Comparison of ENCODE assay signal across 8 cellular contexts in genomic region chr7:42911482-42912447, GRCh38. TPM values are rescaled to one million over a fixed set of nuclear protein-coding genes. Genes with fewer than 3 reads are reported as not detected.
DNase-seq lines count a peak whose midpoint lies in the region; ATAC-seq and TF ChIP-seq lines count a peak whose summit lies in the region.

TSS of gene C7orf25 (minus strand) at chr7:42912070. CDS start at chr7:42910900, 1,170 bp downstream.

- H3K27ac ChIP-seq in right cardiac atrium (ENCODE audit: low read length) (peak within 1 kb of the TSS; percentile 24), uterus (peak within 1 kb of the TSS; percentile 84 to 88)

- TF ChIP-seq CTCF in uterus (IDR thresholded peaks at IDR 0.05), result peak in 1 of 4 experiments; percentile 11

- DNase-seq in NCI-H1694 treated with DMSO at 0.1 percent for 48 hours (lab: John Stamatoyannopoulos, UW) (peak; percentile 95), T-helper 17 cell (peak; percentile 95), anterior cingulate cortex (lab: John Stamatoyannopoulos, UW) (peak; percentile 82 to 99 (median 96)), right cardiac atrium (peak; percentile 96 to 98 (median 98)), putamen (ENCODE audit: low spot score) (peak; percentile 96), uterus (peak; percentile 95 to 96)

- TF ChIP-seq POLR2A in uterus (IDR thresholded peaks at IDR 0.05), result peak in 1 of 2 donors; percentile 63

- H3K4me3 Mint-ChIP-seq in T-helper 17 cell, result peak within 1 kb of the TSS; percentile 92

- H3K36me3 Mint-ChIP-seq in T-helper 17 cell (ENCODE audit: low read depth), result no peaks in the 10 kb centered on the region

- H3K27me3 Mint-ChIP-seq in T-helper 17 cell, result no peaks in the 10 kb centered on the region

- peak within 1 kb of the TSS; percentile 92 for H3K27ac Mint-ChIP-seq in T-helper 17 cell

- under 1% methylated on average over 94 of the region's 94 CpGs for WGBS in right cardiac atrium

- ATAC-seq in GM18499 (IDR thresholded peaks at IDR 0.05; ENCODE audit: insufficient read depth, unreplicated experiment) (peak; percentile 72), HG02938 (IDR thresholded peaks at IDR 0.05; ENCODE audit: unreplicated experiment) (peak; percentile 82), T-helper 17 cell (peak; percentile 95), right cardiac atrium (peak; percentile 98 to 99)

- intact Hi-C loops in right cardiac atrium (cut with DNase I), result no loop called here
- intact Hi-C loops in uterus (cut with DNase I; ENCODE audit: low total_unique reads), result no loop called here

- no peaks in the 10 kb centered on the region for H3K9me3 ChIP-seq in T-helper 17 cell (ENCODE audit: control insufficient read depth, low read length, poor library complexity, severe bottlenecking)
- H3K9me3 ChIP-seq in right cardiac atrium (ENCODE audit: control insufficient read depth, low read length), result no peaks in the 10 kb centered on the region
- H3K9me3 ChIP-seq in uterus, result no peaks in the 10 kb centered on the region

- no peaks in the 10 kb centered on the region for H3K36me3 ChIP-seq in uterus

- H3K4me1 ChIP-seq in right cardiac atrium (ENCODE audit: control insufficient read depth, insufficient read depth, low read length), result no peaks in the 10 kb centered on the region
- H3K4me1 ChIP-seq in uterus, result peaks cover 0 to 10% of the 10 kb centered on the region in 2 donors

- H3K4me3 ChIP-seq in right cardiac atrium (ENCODE audit: low read length) (peak within 1 kb of the TSS; percentile 77), uterus (peak within 1 kb of the TSS; percentile 44 to 94)

- no peaks in the 10 kb centered on the region for H3K27me3 ChIP-seq in right cardiac atrium (ENCODE audit: control insufficient read depth, insufficient read depth)
- no peaks in the 10 kb centered on the region for H3K27me3 ChIP-seq in uterus

- peaks cover 15% of the 10 kb centered on the region for H3K4me1 Mint-ChIP-seq in T-helper 17 cell

RNA-seq across cellular contexts. Expression of gene C7orf25, which starts in this region (rescaled TPM):
- total RNA-seq in T-helper 17 cell (1 to 10 TPM; 1.9 to 2.9 TPM), right cardiac atrium (1 to 10 TPM; 3.1 to 5.8 (median 4.9) TPM), uterus (10 to 100 TPM in 2 of 4 donors, 1 to 10 TPM in 2; 5.9 to 22.5 (median 11.9) TPM)
- 6.1 TPM for polyA plus RNA-seq in right cardiac atrium

Comparison
In these comparisons a context has a peak if more than half of its experiments do, and no peak if none do; other contexts are left out.
1. Peak in every context shown above with its lines: DNase-seq, ATAC-seq, H3K4me3 ChIP-seq and H3K27ac ChIP-seq.